ENCODE assay signal across 8 cellular contexts in genomic region chr16:30535106-30535776, GRCh38. TPM values are rescaled to one million over a fixed set of nuclear protein-coding genes. Genes with fewer than 3 reads are reported as not detected.
DNase-seq lines count a peak whose midpoint lies in the region; ATAC-seq and TF ChIP-seq lines count a peak whose summit lies in the region.

No MANE protein-coding gene starts in this region.

- H4K5ac ChIP-seq in IMR-90 (ENCODE audit: low read depth, low read length) = peak overlapping the region; percentile 98

- H3K9me3 ChIP-seq in IMR-90 (ENCODE audit: control insufficient read depth, insufficient read depth, low read length) (no peaks in the 10 kb centered on the region), breast epithelium (no peaks in the 10 kb centered on the region), liver (ENCODE audit: control insufficient read depth in 4 of 4, low read length in 3 of 4) (no peaks in the 10 kb centered on the region), tibial artery (no peaks in the 10 kb centered on the region)

- peak overlapping the region; percentile 30; the same call in 1 of the 3 replicates for H2BK15ac ChIP-seq in IMR-90 (ENCODE audit: low read depth, low read length)

- peak overlapping the region; percentile 60 for H2AK5ac ChIP-seq in IMR-90 (ENCODE audit: low read depth, low read length)

- H3K4me1 ChIP-seq in IMR-90 (ENCODE audit: control insufficient read depth, insufficient read depth, low read length) = peaks cover 8% of the 10 kb centered on the region
- peaks cover 0 to 17% of the 10 kb centered on the region in 2 donors for H3K4me1 ChIP-seq in breast epithelium
- peaks cover 7 to 35% (median 23%) of the 10 kb centered on the region in 4 donors for H3K4me1 ChIP-seq in liver (ENCODE audit: control insufficient read depth in 4 of 4, insufficient read depth in 4 of 4, low read length in 3 of 4)
- H3K4me1 ChIP-seq in tibial artery = peaks cover 0 to 37% (median 21%) of the 10 kb centered on the region in 4 donors

- TF ChIP-seq POLR2A in IMR-90 (IDR thresholded peaks at IDR 0.05; ENCODE audit: low read depth, low read length) (no peak), breast epithelium (IDR thresholded peaks at IDR 0.05) (peak; percentile 52)

- no peak for DNase-seq in activated CD4-positive, alpha-beta T cell treated with anti-CD3 and anti-CD28 coated beads for 36 hours
- DNase-seq in activated CD4-positive, alpha-beta T cell treated with anti-CD3 and anti-CD28 coated beads for 1 hour = no peak
- DNase-seq in IMR-90 (no peak), breast epithelium (ENCODE audit: low spot score in 2 of 2) (no peak), tibial artery (no peak), ecto neural progenitor cell (ENCODE audit: low spot score) (no peak)
- no peak for DNase-seq in stimulated activated CD4-positive, alpha-beta T cell treated with anti-CD3 and anti-CD28 coated beads, Interleukin-4, amount 100 ng/mL, for 1 hour

- H3K36me3 Mint-ChIP-seq in activated CD4-positive, alpha-beta T cell treated with anti-CD3 and anti-CD28 coated beads for 36 hours (ENCODE audit: low read depth) = peaks cover 53% of the 10 kb centered on the region

- H3K27me3 ChIP-seq in IMR-90 (ENCODE audit: control insufficient read depth, insufficient read depth, low read length) = no peaks in the 10 kb centered on the region
- H3K27me3 ChIP-seq in breast epithelium = no peaks in the 10 kb centered on the region
- H3K27me3 ChIP-seq in liver (ENCODE audit: control insufficient read depth in 4 of 4, insufficient read depth in 4 of 4, low read length in 3 of 4) = no peaks in the 10 kb centered on the region
- H3K27me3 ChIP-seq in tibial artery = no peaks in the 10 kb centered on the region

- BruUV-seq in IMR-90 (replicated peaks; lab: Mats Ljungman, UMichigan) = no TSS peak

- H3K9ac ChIP-seq in IMR-90 (ENCODE audit: low read depth, low read length) (peak overlapping the region; percentile 88), liver (ENCODE audit: low read depth in 1 of 2, low read length in 2 of 2) (peak overlapping the region; percentile 70 to 76)

- H3K4me3 Mint-ChIP-seq in activated CD4-positive, alpha-beta T cell treated with anti-CD3 and anti-CD28 coated beads for 36 hours = peak overlapping the region; percentile 91

- H3K4ac ChIP-seq in IMR-90 (ENCODE audit: low read depth, low read length) = peak overlapping the region; percentile 97

- H3K27ac ChIP-seq in IMR-90 (ENCODE audit: insufficient read depth, low read length) (peak overlapping the region; percentile 78), breast epithelium (peak overlapping the region; percentile 99), liver (ENCODE audit: low read depth in 1 of 2, low read length in 2 of 2) (peak overlapping the region; percentile 86 to 99), tibial artery (peak overlapping the region; percentile 94 to 99)

- peaks cover 37% of the 10 kb centered on the region for H3K4me1 Mint-ChIP-seq in activated CD4-positive, alpha-beta T cell treated with anti-CD3 and anti-CD28 coated beads for 36 hours

- H2BK120ac ChIP-seq in IMR-90 (ENCODE audit: low read depth, low read length) = peak overlapping the region; percentile 50; the same call in 1 of the 2 replicates

- peak overlapping the region; percentile 68 for H3K4me3 ChIP-seq in IMR-90 (ENCODE audit: insufficient read depth, low read depth, low read length)
- peak overlapping the region; percentile 63 to 87 (median 76) for H3K4me3 ChIP-seq in breast epithelium
- H3K4me3 ChIP-seq in liver (ENCODE audit: low read depth in 1 of 3, low read length in 3 of 3) = peak overlapping the region; percentile 65 to 94 (median 81)
- H3K4me3 ChIP-seq in tibial artery = peak overlapping the region; percentile 75 to 83

- no peaks in the 10 kb centered on the region for H3K9me3 Mint-ChIP-seq in activated CD4-positive, alpha-beta T cell treated with anti-CD3 and anti-CD28 coated beads for 36 hours (ENCODE audit: low read depth)

- POLR2A ChIA-PET in activated CD4-positive, alpha-beta T cell treated with anti-CD3 and anti-CD28 coated beads for 36 hours (lab: Charles Lee) = interaction anchor here (0.5 to 3.2 kb wide), 22 partner anchors 8 to 718 kb away, joined by 3 to 30 read pairs (median 5); partner anchors contain the start of genes DCTPP1, FBRS, ITGAL and PRR14
- POLR2A ChIA-PET in IMR-90 (lab: Charles Lee; ENCODE audit: unreplicated experiment) = interaction anchor here (0.5 to 0.7 kb wide), 2 partner anchors 18 to 840 kb away, joined by 4 to 10 read pairs; no protein-coding TSS in a partner anchor

- H4K8ac ChIP-seq in IMR-90 (ENCODE audit: low read depth in 2 of 2, low read length in 2 of 2) = peak overlapping the region; percentile 99 to 100

- H2AFZ ChIP-seq in IMR-90 (replicated peaks; ENCODE audit: low read length, poor library complexity) = peak overlapping the region; percentile 99

- WGBS in IMR-90 (ENCODE audit: extremely low coverage in 2 of 2, insufficient read length in 1 of 2), 2 experiments = 8% methylated on average over 15 of the region's 18 CpGs; no CpG with 5 or more reads in 1 of the 2 experiments
- 3% methylated on average over 18 of the region's 18 CpGs for WGBS in liver

- peak overlapping the region; percentile 69 for H3K56ac ChIP-seq in IMR-90 (ENCODE audit: extremely low read depth, insufficient read depth, low read length)

- H4K91ac ChIP-seq in IMR-90 (ENCODE audit: insufficient read depth, low read depth, low read length) = peak overlapping the region; percentile 91

- H4K20me1 ChIP-seq in IMR-90 (ENCODE audit: insufficient read depth, low read length) = no peaks in the 10 kb centered on the region

- TF ChIP-seq RAD21 in IMR-90 (IDR thresholded peaks at IDR 0.05; ENCODE audit: low read length) = no peak
- TF ChIP-seq RAD21 in liver (IDR thresholded peaks at IDR 0.05) = no peak

- peak; percentile 18 for ATAC-seq in activated CD4-positive, alpha-beta T cell treated with anti-CD3 and anti-CD28 coated beads for 36 hours
- peak; percentile 8 for ATAC-seq in IMR-90 (ENCODE audit: low read depth)

- peak overlapping the region; percentile 32 for H3K18ac ChIP-seq in IMR-90 (ENCODE audit: low read depth, low read length)

- H3K79me1 ChIP-seq in IMR-90 (ENCODE audit: low read depth in 1 of 2, low read length in 2 of 2) = peaks cover 6 to 31% of the 10 kb centered on the region in 2 experiments

- CTCF ChIA-PET in activated CD4-positive, alpha-beta T cell treated with anti-CD3 and anti-CD28 coated beads for 36 hours (lab: Charles Lee) = interaction anchor here (0.6 to 3.2 kb wide), 33 partner anchors 9 to 179 kb away, joined by 3 to 30 read pairs (median 5); partner anchors contain the start of genes DCTPP1, PRR14, SEPHS2 and ZNF764
- CTCF ChIA-PET in IMR-90 (lab: Yijun Ruan, JAX) = interaction anchor here (0.6 to 1.2 kb wide), 3 partner anchors 22 to 94 kb away, joined by 3 to 5 read pairs (median 4); partner anchors contain the start of gene ZNF764

- peak overlapping the region; percentile 96 for H2AK9ac ChIP-seq in IMR-90 (replicated peaks; ENCODE audit: low read depth, low read length, poor library complexity)

- peaks cover 10% of the 10 kb centered on the region; the same call in 1 of the 2 replicates for H3K9me1 ChIP-seq in IMR-90 (ENCODE audit: insufficient read depth, low read length)

- H3K27me3 Mint-ChIP-seq in activated CD4-positive, alpha-beta T cell treated with anti-CD3 and anti-CD28 coated beads for 36 hours = no peaks in the 10 kb centered on the region

- H3K27ac Mint-ChIP-seq in activated CD4-positive, alpha-beta T cell treated with anti-CD3 and anti-CD28 coated beads for 36 hours = peak overlapping the region; percentile 100

- H2BK5ac ChIP-seq in IMR-90 (ENCODE audit: low read depth, low read length, poor library complexity, severe bottlenecking) = peak overlapping the region; percentile 79

- in situ Hi-C loops in IMR-90 (cut with MboI; ENCODE audit: low sequenced_read_pairs) = loop anchor here (5.0 kb wide), 1 partner anchor 37 kb away; the partner anchor contains the start of gene ZNF688

- H2BK20ac ChIP-seq in IMR-90 (ENCODE audit: low read depth, low read length) = peak overlapping the region; percentile 20; the same call in 1 of the 2 replicates

- H3K14ac ChIP-seq in IMR-90 (replicated peaks; ENCODE audit: low read depth, low read length) = peak overlapping the region; percentile 99

- peak overlapping the region; percentile 91 for H3K23ac ChIP-seq in IMR-90 (ENCODE audit: low read depth, low read length)

- no peak for TF ChIP-seq CTCF in IMR-90 (conservative IDR thresholded peaks at IDR 0.05; ENCODE audit: low read depth, low read length)
- no peak for TF ChIP-seq CTCF in breast epithelium (IDR thresholded peaks at IDR 0.05)
- TF ChIP-seq CTCF in liver (IDR thresholded peaks at IDR 0.05; ENCODE audit: low read depth, low read length, missing input control) = no peak
- no peak for TF ChIP-seq CTCF in tibial artery (IDR thresholded peaks at IDR 0.05)

- intact Hi-C loops in activated CD4-positive, alpha-beta T cell treated with anti-CD3 and anti-CD28 coated beads for 36 hours (cut with DNase I, micrococcal nuclease) = loop anchor here (1.0 to 5.0 kb wide), 15 partner anchors 16 to 164 kb away; partner anchors contain the start of genes DCTPP1 (in 2 of the 2), FBRS (in 2 of the 2), ZNF688 (in 2 of the 2) and ZNF764 (in 2 of the 2)
- intact Hi-C loops in IMR-90 (cut with micrococcal nuclease) = loop anchor here (2.0 kb wide), 1 partner anchor 50 kb away; the partner anchor contains the start of gene ZNF785
- intact Hi-C loops in breast epithelium (cut with DNase I; ENCODE audit: low total_unique reads) = no loop called here
- intact Hi-C loops in tibial artery (cut with DNase I; ENCODE audit: low total_unique reads) = no loop called here

- H3K4me2 ChIP-seq in IMR-90 (ENCODE audit: low read depth, low read length) = peak overlapping the region; percentile 95

- dilution Hi-C loops in IMR-90 (cut with HindIII; ENCODE audit: low sequenced_read_pairs, unreplicated experiment) = no loop called here

- H3K36me3 ChIP-seq in IMR-90 (ENCODE audit: control insufficient read depth, insufficient read depth, low read length) (peaks cover 5% of the 10 kb centered on the region; the same call in 1 of the 2 replicates), breast epithelium (peaks cover 5% of the 10 kb centered on the region), liver (ENCODE audit: control insufficient read depth in 4 of 4, insufficient read depth in 3 of 4, low read depth in 1 of 4, low read length in 3 of 4) (peaks cover 0 to 6% (median 1%) of the 10 kb centered on the region in 4 donors), tibial artery (peaks cover 11 to 31% (median 25%) of the 10 kb centered on the region in 3 donors)

RNA-seq across cellular contexts. Expression of gene ZNF747, which starts 0.6 kb away (rescaled TPM):
- 1 to 10 TPM; 6.3 to 8.0 TPM for total RNA-seq in activated CD4-positive, alpha-beta T cell treated with anti-CD3 and anti-CD28 coated beads for 36 hours
- total RNA-seq in IMR-90 (2012; rRNA removed) = 1.9 and 2.0 TPM in 2 replicates
- 2.6 and 2.9 TPM in 2 replicates for polyA plus RNA-seq in IMR-90 (2012; rRNA removed)
- 1.9 and 2.6 TPM in 2 replicates for polyA plus RNA-seq in IMR-90 (2012; cell fraction: cytosol; rRNA removed)
- polyA plus RNA-seq in IMR-90 (2012; cell fraction: nucleus; rRNA removed; ENCODE audit: low replicate concordance) = 2.8 and 2.9 TPM in 2 replicates
- total RNA-seq in breast epithelium = 10 to 100 TPM; 10.7 to 14.7 (median 13.2) TPM
- total RNA-seq in liver = 10 to 100 TPM in 1 of 2 donors, 1 to 10 TPM in 1; 6.9 to 10.5 TPM
- 1 to 10 TPM; 3.8 to 6.2 TPM for polyA plus RNA-seq in liver

RNA-seq across cellular contexts. Expression of gene ZNF768, which starts 8.9 kb away (rescaled TPM):
- total RNA-seq in activated CD4-positive, alpha-beta T cell treated with anti-CD3 and anti-CD28 coated beads for 36 hours = 10 to 100 TPM in 1 of 2 experiments, 1 to 10 TPM in 1; 8.9 to 11.1 TPM
- 9.2 and 9.3 TPM in 2 replicates for total RNA-seq in IMR-90 (2012; rRNA removed)
- 20.3 and 22.1 TPM in 2 replicates for polyA plus RNA-seq in IMR-90 (2012; rRNA removed)
- polyA plus RNA-seq in IMR-90 (2012; cell fraction: cytosol; rRNA removed) = 14.3 and 22.6 TPM in 2 replicates
- polyA plus RNA-seq in IMR-90 (2012; cell fraction: nucleus; rRNA removed; ENCODE audit: low replicate concordance) = 19.9 and 44.1 TPM in 2 replicates
- 10 to 100 TPM; 23.3 to 33.2 (median 29.8) TPM for total RNA-seq in breast epithelium
- total RNA-seq in liver = 10 to 100 TPM in 1 of 2 donors, 1 to 10 TPM in 1; 8.9 to 12.8 TPM
- polyA plus RNA-seq in liver = 10 to 100 TPM in 1 of 2 donors, 1 to 10 TPM in 1; 2.2 to 16.9 TPM

RNA-seq across cellular contexts. Expression of gene ZNF764, which starts 22.9 kb away (rescaled TPM):
- total RNA-seq in activated CD4-positive, alpha-beta T cell treated with anti-CD3 and anti-CD28 coated beads for 36 hours = 10 to 100 TPM in 1 of 2 experiments, 1 to 10 TPM in 1; 8.0 to 11.2 TPM
- total RNA-seq in IMR-90 (2012; rRNA removed) (2.2 and 2.5 TPM in 2 replicates), breast epithelium (1 to 10 TPM; 4.0 to 8.2 (median 7.5) TPM), liver (1 to 10 TPM; 5.0 to 6.8 TPM)
- polyA plus RNA-seq in IMR-90 (2012; rRNA removed) (4.6 and 5.3 TPM in 2 replicates), liver (1 to 10 TPM; 1.6 to 3.4 TPM)
- polyA plus RNA-seq in IMR-90 (2012; cell fraction: cytosol; rRNA removed) = 4.3 and 4.4 TPM in 2 replicates
- polyA plus RNA-seq in IMR-90 (2012; cell fraction: nucleus; rRNA removed; ENCODE audit: low replicate concordance) = 13.1 and 17.1 TPM in 2 replicates

RNA-seq across cellular contexts. Expression of gene ZNF688, which starts 36.3 kb away (rescaled TPM):
- total RNA-seq in activated CD4-positive, alpha-beta T cell treated with anti-CD3 and anti-CD28 coated beads for 36 hours = 1 to 10 TPM; 7.1 to 9.1 TPM
- total RNA-seq in IMR-90 (2012; rRNA removed) (1.7 and 1.8 TPM in 2 replicates), breast epithelium (10 to 100 TPM; 17.4 to 18.4 (median 18.4) TPM), liver (1 to 10 TPM; 3.4 to 3.7 TPM)
- polyA plus RNA-seq in IMR-90 (2012; rRNA removed) (3.7 and 5.5 TPM in 2 replicates), liver (1 to 10 TPM; 5.8 to 8.9 TPM)
- 4.8 and 6.0 TPM in 2 replicates for polyA plus RNA-seq in IMR-90 (2012; cell fraction: cytosol; rRNA removed)
- polyA plus RNA-seq in IMR-90 (2012; cell fraction: nucleus; rRNA removed; ENCODE audit: low replicate concordance) = 15.2 and 17.9 TPM in 2 replicates

RNA-seq across cellular contexts. Expression of gene ZNF785, which starts 50.3 kb away (rescaled TPM):
- 10 to 100 TPM in 1 of 2 experiments, 1 to 10 TPM in 1; 9.2 to 10.8 TPM for total RNA-seq in activated CD4-positive, alpha-beta T cell treated with anti-CD3 and anti-CD28 coated beads for 36 hours
- total RNA-seq in IMR-90 (2012; rRNA removed) = 2.8 and 2.9 TPM in 2 replicates
- 4.0 and 4.2 TPM in 2 replicates for polyA plus RNA-seq in IMR-90 (2012; rRNA removed)
- 1.2 and 2.4 TPM in 2 replicates for polyA plus RNA-seq in IMR-90 (2012; cell fraction: cytosol; rRNA removed)
- polyA plus RNA-seq in IMR-90 (2012; cell fraction: nucleus; rRNA removed; ENCODE audit: low replicate concordance) = 10.3 and 15.8 TPM in 2 replicates
- 10 to 100 TPM in 2 of 3 donors, 1 to 10 TPM in 1; 6.7 to 14.4 (median 12.0) TPM for total RNA-seq in breast epithelium
- total RNA-seq in liver = 1 to 10 TPM; 4.5 to 5.9 TPM
- 1 to 10 TPM; 1.8 to 2.0 TPM for polyA plus RNA-seq in liver

Comparison
In these comparisons a context has a peak if more than half of its experiments do, and no peak if none do; other contexts are left out.
1. intact Hi-C loops: an anchor here in activated CD4-positive, alpha-beta T cell treated with anti-CD3 and anti-CD28 coated beads for 36 hours (1.0 to 5.0 kb wide) and IMR-90 (2.0 kb wide); none called in breast epithelium and tibial artery.